Comparison of ENCODE assay signal across 8 cellular contexts in genomic region chr2:98912221-98912851, GRCh38. TPM values are rescaled to one million over a fixed set of nuclear protein-coding genes. Genes with fewer than 3 reads are reported as not detected.
DNase-seq lines count a peak whose midpoint lies in the region; ATAC-seq lines count a peak whose summit lies in the region.

No MANE protein-coding gene starts in this region.

- DNase-seq in stimulated activated naive CD8-positive, alpha-beta T cell treated with anti-CD3 and anti-CD28 coated beads, Interleukin-15, amount 100 ng/mL, for 72 hours: no peak
- DNase-seq in stimulated activated naive CD8-positive, alpha-beta T cell treated with anti-CD3 and anti-CD28 coated beads, Interleukin-15, Interleukin-2, amounts not matched to agents 100 U/mL and 50 U/mL, for 24 hours: no peak
- peak; percentile 44 for DNase-seq in activated CD8-positive, alpha-beta memory T cell treated with anti-CD3 and anti-CD28 coated beads, Interleukin-2, amount 50 U/mL, for 48 hours
- peak in 2 of 3 donors; percentile 51 to 66 for DNase-seq in right cardiac atrium
- DNase-seq in ureter (ENCODE audit: low spot score): peak; percentile 45
- DNase-seq in OCI-M2 (lab: John Stamatoyannopoulos, UW; ENCODE audit: unreplicated experiment): no peak

- H3K4me3 ChIP-seq in right cardiac atrium (ENCODE audit: low read length): no peak overlapping the region

- peak overlapping the region in 1 of 2 donors; percentile 32 for H3K4me3 Mint-ChIP-seq in stimulated activated naive CD8-positive, alpha-beta T cell treated with anti-CD3 and anti-CD28 coated beads, Interleukin-15, amount 100 ng/mL, for 72 hours

- 52% methylated on average over 18 of the region's 18 CpGs for WGBS in right cardiac atrium

- intact Hi-C loops in right cardiac atrium (cut with DNase I): no loop called here

- peak overlapping the region in 1 of 2 donors; percentile 3 for H3K27ac Mint-ChIP-seq in stimulated activated naive CD8-positive, alpha-beta T cell treated with anti-CD3 and anti-CD28 coated beads, Interleukin-15, amount 100 ng/mL, for 72 hours

- ATAC-seq in stimulated activated naive CD8-positive, alpha-beta T cell treated with anti-CD3 and anti-CD28 coated beads, Interleukin-15, amount 100 ng/mL, for 72 hours: peak; percentile 26
- ATAC-seq in stimulated activated naive CD8-positive, alpha-beta T cell treated with anti-CD3 and anti-CD28 coated beads, Interleukin-15, Interleukin-2, amounts not matched to agents 100 U/mL and 50 U/mL, for 24 hours: no peak
- ATAC-seq in right cardiac atrium: peak; percentile 64 to 74
- no peak for ATAC-seq in HG03139 (IDR thresholded peaks at IDR 0.05; ENCODE audit: unreplicated experiment)
- no peak for ATAC-seq in GM18858 (IDR thresholded peaks at IDR 0.05; ENCODE audit: unreplicated experiment)

- peaks cover 57% of the 10 kb centered on the region for H3K4me1 Mint-ChIP-seq in stimulated activated naive CD8-positive, alpha-beta T cell treated with anti-CD3 and anti-CD28 coated beads, Interleukin-15, amount 100 ng/mL, for 72 hours

- H3K4me1 ChIP-seq in right cardiac atrium (ENCODE audit: control insufficient read depth, insufficient read depth, low read length): peaks cover 5% of the 10 kb centered on the region

- H3K27me3 Mint-ChIP-seq in stimulated activated naive CD8-positive, alpha-beta T cell treated with anti-CD3 and anti-CD28 coated beads, Interleukin-15, amount 100 ng/mL, for 72 hours: peaks cover 63% of the 10 kb centered on the region

- no peak overlapping the region for H3K27ac ChIP-seq in right cardiac atrium (ENCODE audit: low read length)

- no peaks in the 10 kb centered on the region for H3K27me3 ChIP-seq in right cardiac atrium (ENCODE audit: control insufficient read depth, insufficient read depth)

- H3K9me3 Mint-ChIP-seq in stimulated activated naive CD8-positive, alpha-beta T cell treated with anti-CD3 and anti-CD28 coated beads, Interleukin-15, amount 100 ng/mL, for 72 hours: no peaks in the 10 kb centered on the region

- H3K9me3 ChIP-seq in right cardiac atrium (ENCODE audit: control insufficient read depth, low read length): no peaks in the 10 kb centered on the region

RNA-seq across cellular contexts. Expression of gene CRACDL, which starts 23.7 kb away (rescaled TPM):
- 1 to 10 TPM; 4.7 to 5.7 (median 5.1) TPM for total RNA-seq in right cardiac atrium
- 2.7 TPM for polyA plus RNA-seq in right cardiac atrium
- 25.5 TPM for total RNA-seq in ureter

Comparison
In these comparisons a context has a peak if more than half of its experiments do, and no peak if none do; other contexts are left out.
1. ATAC-seq: peak in stimulated activated naive CD8-positive, alpha-beta T cell treated with anti-CD3 and anti-CD28 coated beads, Interleukin-15, amount 100 ng/mL, for 72 hours (single experiment) and right cardiac atrium (2 of 2); none in stimulated activated naive CD8-positive, alpha-beta T cell treated with anti-CD3 and anti-CD28 coated beads, Interleukin-15, Interleukin-2, amounts not matched to agents 100 U/mL and 50 U/mL, for 24 hours (single experiment), HG03139 (single experiment) and GM18858 (single experiment).
2. DNase-seq: peak in activated CD8-positive, alpha-beta memory T cell treated with anti-CD3 and anti-CD28 coated beads, Interleukin-2, amount 50 U/mL, for 48 hours (single experiment), right cardiac atrium (2 of 3) and ureter (single experiment); none in stimulated activated naive CD8-positive, alpha-beta T cell treated with anti-CD3 and anti-CD28 coated beads, Interleukin-15, amount 100 ng/mL, for 72 hours (0 of 2), stimulated activated naive CD8-positive, alpha-beta T cell treated with anti-CD3 and anti-CD28 coated beads, Interleukin-15, Interleukin-2, amounts not matched to agents 100 U/mL and 50 U/mL, for 24 hours (single experiment) and OCI-M2 (single experiment).